ENCODE assay signal across 16 cellular contexts in the genomic region with DNA sequence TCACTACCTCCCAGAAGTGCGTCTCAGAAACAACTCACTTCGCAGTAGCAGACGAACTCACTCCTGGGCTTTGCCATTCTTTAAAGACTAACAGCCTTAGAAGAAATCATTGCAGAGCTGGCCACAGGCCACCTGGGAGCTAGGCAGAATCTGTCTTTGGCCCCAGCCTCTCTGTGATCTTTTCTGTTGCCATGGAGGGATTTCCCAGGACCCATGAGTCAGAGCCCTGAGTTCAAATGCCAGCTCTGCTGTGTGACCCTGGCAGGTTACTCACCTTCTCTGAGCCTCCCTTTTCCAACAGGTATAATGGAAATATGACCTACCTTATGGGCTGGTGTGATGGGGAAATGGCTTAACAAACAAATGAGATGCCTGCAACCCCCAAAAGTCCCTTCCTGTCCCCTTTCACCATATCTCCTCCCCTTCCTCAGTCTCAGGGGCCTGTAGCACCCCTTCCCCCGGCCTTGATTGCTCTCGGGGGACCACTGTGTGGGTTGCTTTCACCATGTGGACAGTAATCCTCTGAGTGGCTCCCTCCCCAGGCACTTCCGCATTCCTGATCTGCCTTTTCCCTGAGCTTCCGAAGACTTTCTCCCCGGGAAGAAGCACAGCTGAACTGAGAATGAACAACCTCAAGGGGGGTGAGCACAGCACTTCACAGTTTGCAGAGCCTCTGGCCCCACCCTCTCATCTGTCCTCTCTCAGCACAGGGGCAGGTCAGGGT. TPM values are rescaled to one million over a fixed set of nuclear protein-coding genes. Genes with fewer than 3 reads are reported as not detected.
A peak's percentile ranks its signal among the peaks of the same experiment; 100 is the strongest.
DNase-seq lines count a peak whose midpoint lies in the region; ATAC-seq and TF ChIP-seq lines count a peak whose summit lies in the region.
"Had no signal": no experiment of that assay in that cellular context is flagged by ENCODE, and none has a peak within 500 bp of the region (broad histone marks: within the 10 kb centered on the region; RNA-seq: fewer than 3 reads in every experiment).

No MANE protein-coding gene starts in this region.

- peaks cover 2% of the 10 kb centered on the region for H3K4me1 Mint-ChIP-seq in endodermal cell
- H3K4me1 Mint-ChIP-seq: neural crest cell had no signal

- TF ChIP-seq CTCF in NB4 (IDR thresholded peaks at IDR 0.05; ENCODE audit: low read depth, low read length) = no peak
- TF ChIP-seq CTCF in endodermal cell (conservative IDR thresholded peaks at IDR 0.05) = no peak
- no peak for TF ChIP-seq CTCF in osteoblast (IDR thresholded peaks at IDR 0.05; ENCODE audit: extremely low read depth, low read depth, low read length)
- TF ChIP-seq CTCF in vagina (IDR thresholded peaks at IDR 0.05) = no peak

- H3K4me1 ChIP-seq in endodermal cell (ENCODE audit: control insufficient read depth, insufficient read depth, low read length) (peaks cover 8% of the 10 kb centered on the region), osteoblast (ENCODE audit: insufficient read depth, low read length) (no peaks in the 10 kb centered on the region), vagina (peaks cover 10% of the 10 kb centered on the region)
- H3K4me1 ChIP-seq: right atrium auricular region had no signal

- no peak overlapping the region for H3K9ac ChIP-seq in endodermal cell (ENCODE audit: extremely low read depth, low read length, poor library complexity, severe bottlenecking)

- H2AFZ ChIP-seq in osteoblast (ENCODE audit: low read length) = peak overlapping the region; percentile 41

- intact Hi-C loops in vagina (cut with DNase I) = no loop called here

- H3K27ac Mint-ChIP-seq in endodermal cell = peak overlapping the region; percentile 21

- H3K4me3 Mint-ChIP-seq in endodermal cell = no peak overlapping the region
- H3K4me3 Mint-ChIP-seq: neural crest cell had no signal

- H3K27me3 ChIP-seq in endodermal cell (ENCODE audit: control insufficient read depth, insufficient read depth, low read length, poor library complexity, severe bottlenecking) = no peaks in the 10 kb centered on the region
- peaks cover 19% of the 10 kb centered on the region for H3K27me3 ChIP-seq in osteoblast (ENCODE audit: insufficient read depth, low read length)
- no peaks in the 10 kb centered on the region for H3K27me3 ChIP-seq in vagina
- H3K27me3 ChIP-seq: right atrium auricular region had no signal

- H3K27ac ChIP-seq in endodermal cell (ENCODE audit: low read depth, low read length) (no peak overlapping the region), osteoblast (ENCODE audit: low read depth, low read length) (no peak overlapping the region), vagina (no peak overlapping the region)
- H3K27ac ChIP-seq: right atrium auricular region had no signal

- no peaks in the 10 kb centered on the region for H4K20me1 ChIP-seq in osteoblast (ENCODE audit: insufficient read depth, low read length)

- DNase-seq in NCI-H82 (lab: John Stamatoyannopoulos, UW) (peak; percentile 28), NCI-H82 treated with DMSO at 0.1 percent for 48 hours (lab: John Stamatoyannopoulos, UW; ENCODE audit: unreplicated experiment) (no peak), NB4 (ENCODE audit: low read depth) (peak; percentile 72), endodermal cell (peak; percentile 67), osteoblast (ENCODE audit: insufficient read length, low spot score, missing footprints) (peak; percentile 77), vagina (ENCODE audit: extremely low spot score in 2 of 2) (no peak)
- DNase-seq: activated gamma-delta T cell treated with Interleukin-2 at 50 U/mL for 16 hours; NCI-H1048; NCI-H2171; stimulated activated CD4-positive, alpha-beta T cell treated with anti-CD3 and anti-CD28 coated beads, Interleukin-1b, Interleukin-23, amount 100 ng/mL, for 48 hours had no signal

- 78% methylated on average over 7 to 8 of the region's 8 CpGs for WGBS in endodermal cell (ENCODE audit: insufficient coverage in 1 of 2, insufficient read length in 1 of 2), 2 experiments

- no peaks in the 10 kb centered on the region for H3K36me3 Mint-ChIP-seq in endodermal cell (ENCODE audit: low read depth)

- no peaks in the 10 kb centered on the region for H3K9me3 ChIP-seq in endodermal cell (ENCODE audit: control insufficient read depth, low read length)
- no peaks in the 10 kb centered on the region for H3K9me3 ChIP-seq in osteoblast (ENCODE audit: low read depth, low read length)
- no peaks in the 10 kb centered on the region for H3K9me3 ChIP-seq in vagina
- H3K9me3 ChIP-seq: right atrium auricular region had no signal

- no peak for ATAC-seq in GM18511 (IDR thresholded peaks at IDR 0.05; ENCODE audit: unreplicated experiment)
- ATAC-seq in GM19452 (IDR thresholded peaks at IDR 0.05; ENCODE audit: unreplicated experiment) = no peak
- ATAC-seq: SK-N-SH treated with all-trans-retinoic acid at 6 μM for 48 hours had no signal

- peak overlapping the region; percentile 32 for H3K4me2 ChIP-seq in osteoblast (ENCODE audit: insufficient read depth, low read length)

- no peaks in the 10 kb centered on the region for H3K79me2 ChIP-seq in osteoblast (ENCODE audit: insufficient read depth, low read length)

- no peaks in the 10 kb centered on the region for H3K9me3 Mint-ChIP-seq in endodermal cell
- H3K9me3 Mint-ChIP-seq: neural crest cell had no signal

- peaks cover 3% of the 10 kb centered on the region for H3K27me3 Mint-ChIP-seq in endodermal cell (ENCODE audit: insufficient read depth)

- H3K4me3 ChIP-seq in NB4 (ENCODE audit: low read depth, low read length) (no peak overlapping the region), endodermal cell (ENCODE audit: low read length) (no peak overlapping the region), osteoblast (ENCODE audit: insufficient read depth, low read length) (peak overlapping the region; percentile 42), vagina (no peak overlapping the region)
- H3K4me3 ChIP-seq: lung, right atrium auricular region had no signal

- TF ChIP-seq POLR2A in NB4 (IDR thresholded peaks at IDR 0.05; ENCODE audit: extremely low read depth, insufficient read length) (no peak), vagina (IDR thresholded peaks at IDR 0.05) (no peak)

- no peaks in the 10 kb centered on the region for H3K36me3 ChIP-seq in endodermal cell (ENCODE audit: control insufficient read depth, insufficient read depth, low read length)
- H3K36me3 ChIP-seq in osteoblast (ENCODE audit: insufficient read depth, low read length) = no peaks in the 10 kb centered on the region
- no peaks in the 10 kb centered on the region for H3K36me3 ChIP-seq in vagina
- H3K36me3 ChIP-seq: right atrium auricular region had no signal

RNA-seq across cellular contexts. Expression of a gene that starts 34.0 kb away (rescaled TPM):
- total RNA-seq in endodermal cell (10 to 100 TPM; 14.4 to 17.5 TPM), osteoblast (65.1 and 68.8 TPM in 2 replicates), vagina (59.7 TPM)
- polyA plus RNA-seq in endodermal cell (2013, experiment 1 of 2) = 13.4 TPM
- 12.5 TPM for polyA plus RNA-seq in endodermal cell (2013, experiment 2 of 2)

Comparison
In these comparisons a context has a peak if more than half of its experiments do, and no peak if none do; other contexts are left out.
1. DNase-seq: peak in NCI-H82 (single experiment), NB4 (single experiment), endodermal cell (single experiment) and osteoblast (single experiment); none in NCI-H82 treated with DMSO at 0.1 percent for 48 hours (single experiment) and vagina (0 of 2).